ENCODE assay signal across 19 cellular contexts in the genomic region with DNA sequence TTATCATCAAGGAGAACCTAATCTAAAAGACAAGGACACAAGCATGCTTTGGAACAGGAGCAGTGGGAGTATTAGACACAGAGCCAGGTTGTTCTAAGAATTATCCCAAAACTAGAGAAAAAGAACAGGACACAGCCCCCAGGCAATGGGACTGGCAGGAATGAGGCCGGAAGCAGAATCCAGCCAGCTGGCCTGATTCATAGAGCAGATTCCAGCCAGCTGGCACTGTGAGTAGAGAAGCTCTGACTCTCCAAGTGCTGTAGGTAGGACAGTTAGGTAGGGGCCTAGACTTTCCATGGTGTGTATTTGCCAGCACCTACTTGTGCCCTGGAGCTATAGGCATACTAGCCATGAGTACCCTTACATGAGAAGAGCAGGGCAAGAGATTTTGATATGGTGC. TPM values are rescaled to one million over a fixed set of nuclear protein-coding genes. Genes with fewer than 3 reads are reported as not detected.
A peak's percentile ranks its signal among the peaks of the same experiment; 100 is the strongest.
DNase-seq lines count a peak whose midpoint lies in the region; ATAC-seq, FAIRE-seq and TF ChIP-seq lines count a peak whose summit lies in the region.
"Had no signal": no experiment of that assay in that cellular context is flagged by ENCODE, and none has a peak within 500 bp of the region (broad histone marks: within the 10 kb centered on the region; RNA-seq: fewer than 3 reads in every experiment).

No MANE protein-coding gene starts in this region.

- H3K9me1 ChIP-seq in keratinocyte (ENCODE audit: control insufficient read depth, extremely low read depth, insufficient read depth, low read length), result no peaks in the 10 kb centered on the region

- peaks cover 4% of the 10 kb centered on the region for H3K27me3 Mint-ChIP-seq in endothelial cell (ENCODE audit: unreplicated experiment)

- DNase-seq in ELR (ENCODE audit: low read depth), result peak; percentile 19
- peak; percentile 27 for DNase-seq in PC-3
- no peak for DNase-seq in endothelial cell (ENCODE audit: low spot score)
- DNase-seq in keratinocyte (ENCODE audit: low read depth, low spot score), result no peak
- DNase-seq in mesendoderm, result no peak
- no peak for DNase-seq in NOMO-1 treated with DMSO at 0.1 percent for 48 hours (lab: John Stamatoyannopoulos, UW; ENCODE audit: unreplicated experiment)
- no peak for DNase-seq in RPMI8226
- DNase-seq: HCEC 1CT, IMR-90, Karpas-422, NCI-H1092 treated with DMSO at 0.1 percent for 48 hours, NCI-H2081 treated with DMSO at 0.1 percent for 48 hours, NCI-H510A, NCI-H774 had no signal

- H3K36me3 Mint-ChIP-seq in endothelial cell (ENCODE audit: low read depth, unreplicated experiment), result peaks cover 11% of the 10 kb centered on the region

- H2BK15ac ChIP-seq in mesendoderm (replicated peaks; ENCODE audit: low read depth), result no peak overlapping the region

- no peak overlapping the region for H4K5ac ChIP-seq in mesendoderm (ENCODE audit: low read length)

- no CpG with 5 or more reads among the region's 1 CpG for WGBS in mesendoderm (ENCODE audit: extremely low coverage, insufficient coverage, low lambda C conversion rate)

- H3F3A ChIP-seq in PC-3 (ENCODE audit: low read length, unreplicated experiment), result no peaks in the 10 kb centered on the region

- CTCF ChIA-PET in PC-3 (lab: Charles Lee), result interaction anchor here (0.6 kb wide), 1 partner anchor 50 kb away, joined by 3 read pairs; no protein-coding TSS in a partner anchor

- H3K27me3 ChIP-seq in PC-3 (ENCODE audit: low read length) (no peaks in the 10 kb centered on the region), keratinocyte (ENCODE audit: control insufficient read depth, extremely low read depth, insufficient read depth, low read length) (no peaks in the 10 kb centered on the region), mesendoderm (ENCODE audit: insufficient read depth, low read length, poor library complexity) (no peaks in the 10 kb centered on the region)

- H3K9me3 Mint-ChIP-seq in endothelial cell (ENCODE audit: unreplicated experiment), result peaks cover 10% of the 10 kb centered on the region

- H3K4me2 ChIP-seq in PC-3 (ENCODE audit: low read length), result no peak overlapping the region
- H3K4me2 ChIP-seq in keratinocyte (ENCODE audit: control insufficient read depth, extremely low read depth, insufficient read depth, low read depth, low read length), result peak overlapping the region; percentile 50
- H3K4me2 ChIP-seq in mesendoderm (ENCODE audit: low read length), result no peak overlapping the region
- H3K4me2 ChIP-seq: GM23338 had no signal

- dilution Hi-C loops in keratinocyte (cut with MboI; ENCODE audit: extremely low pct_ligation_motif_present, low sequenced_read_pairs), result no loop called here

- H3K79me2 ChIP-seq in PC-3 (ENCODE audit: low read length) (no peaks in the 10 kb centered on the region), keratinocyte (ENCODE audit: control insufficient read depth, insufficient read depth, low read length) (no peaks in the 10 kb centered on the region), mesendoderm (ENCODE audit: control insufficient read depth, insufficient read depth, low read length) (no peaks in the 10 kb centered on the region)

- H3K18ac ChIP-seq in mesendoderm (ENCODE audit: low read length), result no peak overlapping the region

- H3K56ac ChIP-seq in mesendoderm (ENCODE audit: low read length), result no peak overlapping the region

- no peak overlapping the region for H3K4ac ChIP-seq in mesendoderm (ENCODE audit: low read depth, low read length)

- no peak overlapping the region for H2BK120ac ChIP-seq in mesendoderm (ENCODE audit: low read depth, low read length)

- H3K79me1 ChIP-seq in mesendoderm (ENCODE audit: low read length), result no peaks in the 10 kb centered on the region

- intact Hi-C loops in PC-3 (cut with micrococcal nuclease), result no loop called here

- no peak overlapping the region for H2AFZ ChIP-seq in PC-3 (ENCODE audit: low read length)
- peak overlapping the region; percentile 6 for H2AFZ ChIP-seq in keratinocyte (ENCODE audit: control insufficient read depth, low read length)
- H2AFZ ChIP-seq: GM23338 had no signal

- H3K27ac ChIP-seq in PC-3 (ENCODE audit: low read length), result no peak overlapping the region
- H3K27ac ChIP-seq in keratinocyte (ENCODE audit: control insufficient read depth, insufficient read depth, low read length), result peak overlapping the region; percentile 15
- H3K27ac ChIP-seq in mesendoderm (ENCODE audit: low read depth, low read length), result no peak overlapping the region
- H3K27ac ChIP-seq: HL-60 had no signal

- no peak for TF ChIP-seq CTCF in PC-3 (conservative IDR thresholded peaks at IDR 0.05; ENCODE audit: low read depth, low read length)
- no peak for TF ChIP-seq CTCF in endothelial cell (IDR thresholded peaks at IDR 0.05; ENCODE audit: unreplicated experiment)
- TF ChIP-seq CTCF in keratinocyte (optimal IDR thresholded peaks at IDR 0.05 in 1 of 3, IDR thresholded peaks at IDR 0.05 in 1 of 3, conservative IDR thresholded peaks at IDR 0.05 in 1 of 3; ENCODE audit: extremely low read depth in 1 of 3, insufficient read depth in 2 of 3, low read length in 3 of 3), result no peak

- no peak overlapping the region for H3K27ac Mint-ChIP-seq in endothelial cell (ENCODE audit: unreplicated experiment)
- H3K27ac Mint-ChIP-seq: GM23338 had no signal

- H3K4me3 ChIP-seq in PC-3 (ENCODE audit: low read length) (no peak overlapping the region), keratinocyte (ENCODE audit: control insufficient read depth in 2 of 3, extremely low read depth in 1 of 3, insufficient read depth in 2 of 3, low read depth in 1 of 3, low read length in 3 of 3) (no peak overlapping the region), mesendoderm (ENCODE audit: low read length) (no peak overlapping the region)
- H3K4me3 ChIP-seq: GM12878, GM23338 had no signal

- FAIRE-seq in keratinocyte (lab: Jason Lieb, UNC), result peak; percentile 89
- FAIRE-seq: GM12878, GM19239, HTR-8/SVneo had no signal

- no peak overlapping the region for H3K9ac ChIP-seq in PC-3 (ENCODE audit: low read length)
- no peak overlapping the region for H3K9ac ChIP-seq in keratinocyte (ENCODE audit: control insufficient read depth, extremely low read depth, insufficient read depth, low read length)
- H3K9ac ChIP-seq in mesendoderm (ENCODE audit: low read length), result no peak overlapping the region

- H3K9me2 ChIP-seq in PC-3 (replicated peaks; ENCODE audit: low read length), result no peaks in the 10 kb centered on the region

- ATAC-seq in PC-3, result no peak
- ATAC-seq: GM12878, GM23338 had no signal

- no peaks in the 10 kb centered on the region for H3K4me1 ChIP-seq in PC-3 (ENCODE audit: insufficient read depth, low read length)
- peaks cover 13% of the 10 kb centered on the region for H3K4me1 ChIP-seq in keratinocyte (ENCODE audit: control insufficient read depth, extremely low read depth, insufficient read depth, low read length)
- H3K4me1 ChIP-seq in mesendoderm (ENCODE audit: control insufficient read depth, low read depth, low read length), result no peaks in the 10 kb centered on the region

- POLR2A ChIA-PET in PC-3 (lab: Charles Lee; ENCODE audit: unreplicated experiment), result no interaction called here

- BruUV-seq in PC-3 (replicated peaks; lab: Mats Ljungman, UMichigan), result no TSS peak

- H3K23ac ChIP-seq in mesendoderm (ENCODE audit: low read length), result no peak overlapping the region

- no peak overlapping the region for H2AK5ac ChIP-seq in mesendoderm (ENCODE audit: low read length)

- H2BK5ac ChIP-seq in mesendoderm (ENCODE audit: low read length), result no peak overlapping the region

- H3K4me3 Mint-ChIP-seq in endothelial cell (ENCODE audit: unreplicated experiment), result peak overlapping the region; percentile 15
- H3K4me3 Mint-ChIP-seq: GM23338 had no signal

- H3K4me1 Mint-ChIP-seq in endothelial cell (ENCODE audit: unreplicated experiment), result no peaks in the 10 kb centered on the region
- H3K4me1 Mint-ChIP-seq: GM23338 had no signal

- H3K36me3 ChIP-seq in PC-3 (ENCODE audit: low read depth, low read length) (no peaks in the 10 kb centered on the region), keratinocyte (ENCODE audit: control insufficient read depth in 2 of 2, extremely low read depth in 1 of 2, insufficient read depth in 2 of 2, low read length in 2 of 2) (no peaks in the 10 kb centered on the region), mesendoderm (ENCODE audit: control insufficient read depth, insufficient read depth, low read length) (no peaks in the 10 kb centered on the region)

- H4K20me1 ChIP-seq in PC-3 (ENCODE audit: low read length), result no peaks in the 10 kb centered on the region
- no peaks in the 10 kb centered on the region for H4K20me1 ChIP-seq in keratinocyte (ENCODE audit: control insufficient read depth, extremely low read depth, insufficient read depth, low read length)

- H3K9me3 ChIP-seq in PC-3 (ENCODE audit: low read length), result no peaks in the 10 kb centered on the region
- no peaks in the 10 kb centered on the region for H3K9me3 ChIP-seq in keratinocyte (ENCODE audit: control insufficient read depth, low read depth, low read length)

- no peak overlapping the region for H4K8ac ChIP-seq in mesendoderm (ENCODE audit: low read depth, low read length)

RNA-seq across cellular contexts. Expression of a gene that starts 13.3 kb away (rescaled TPM):
- total RNA-seq in PC-3 (2014; rRNA removed) (14.9 and 32.0 TPM in 2 replicates), endothelial cell (ENCODE audit: unreplicated experiment) (112 TPM)
- polyA plus RNA-seq in keratinocyte, result 72.6 to 179 TPM (median 94.4 TPM) in 3 replicates
- polyA plus RNA-seq in keratinocyte (2011; ENCODE audit: low read depth), result 137 TPM
- 96.3 and 190 TPM in 2 replicates for polyA plus RNA-seq in keratinocyte (2011; cell fraction: cytosol; rRNA removed)
- 62.0 and 102 TPM in 2 replicates for polyA plus RNA-seq in keratinocyte (2011; cell fraction: nucleus; rRNA removed)
- 107 and 125 TPM in 2 replicates for polyA plus RNA-seq in keratinocyte (2012; ENCODE audit: low replicate concordance)
- polyA minus RNA-seq in keratinocyte, result 5.0 to 60.1 TPM (median 26.0 TPM) in 3 replicates
- polyA minus RNA-seq in keratinocyte (2011; cell fraction: cytosol; rRNA and poly(A)+ RNA removed), result 49.7 TPM
- 23.1 and 49.6 TPM in 2 replicates for polyA minus RNA-seq in keratinocyte (2011; cell fraction: nucleus; rRNA and poly(A)+ RNA removed)
- polyA plus RNA-seq in mesendoderm (2013, experiment 1 of 2), result 84.1 TPM
- 82.3 TPM for polyA plus RNA-seq in mesendoderm (2013, experiment 2 of 2)

Comparison
In these comparisons a context has a peak if more than half of its experiments do, and no peak if none do; other contexts are left out.
1. DNase-seq: peak in ELR (single experiment) and PC-3 (single experiment); none in endothelial cell (single experiment), keratinocyte (single experiment), mesendoderm (single experiment), NOMO-1 treated with DMSO at 0.1 percent for 48 hours (single experiment) and RPMI8226 (single experiment).